In genomic region chr19:10419646-10420443, GRCh38 we compare ENCODE assay signal across 1 cellular context.
TF ChIP-seq lines count a peak whose summit lies in the region.

No MANE protein-coding gene starts in this region.

TF ChIP-seq in K562, 482 proteins besides CTCF, POLR2A, EP300 and RAD21 (continued from another document and continues in another):
- TF ChIP-seq MITF (IDR thresholded peaks at IDR 0.05) (no peak), GABPB1 (CRISPR knock-in tag; IDR thresholded peaks at IDR 0.05) (peak; percentile 50), ZNF143 (CRISPR knock-in tag; IDR thresholded peaks at IDR 0.05) (no peak), SLC30A9 (CRISPR knock-in tag; IDR thresholded peaks at IDR 0.05) (no peak), GATA2 (CRISPR knock-in tag; IDR thresholded peaks at IDR 0.05) (no peak), ZNF445 (CRISPR knock-in tag; IDR thresholded peaks at IDR 0.05; ENCODE audit: low read depth) (no peak), ARHGAP35 (IDR thresholded peaks at IDR 0.05; ENCODE audit: partially characterized antibody) (no peak), ZNF212 (CRISPR knock-in tag; IDR thresholded peaks at IDR 0.05) (no peak), SAFB (IDR thresholded peaks at IDR 0.05; ENCODE audit: borderline replicate concordance, low read depth, low read length) (no peak), RBBP5 (IDR thresholded peaks at IDR 0.05; ENCODE audit: borderline replicate concordance, insufficient read depth, low read length, poor library complexity, severe bottlenecking) (peak; percentile 69), MEF2D (tag; conservative IDR thresholded peaks at IDR 0.05; ENCODE audit: low read depth) (no peak; the same call in 1 of the 2 replicates), NFE2 (IDR thresholded peaks at IDR 0.05; ENCODE audit: low read depth) (no peak), JUND (IDR thresholded peaks at IDR 0.05; ENCODE audit: borderline replicate concordance, low read depth, low read length) (no peak; the same call in 1 of the 2 replicates), JUND (tag; IDR thresholded peaks at IDR 0.05; ENCODE audit: borderline replicate concordance, low read depth, low read length) (peak; percentile 29; the same call in 2 of the 3 replicates), ZNF407 (IDR thresholded peaks at IDR 0.05; ENCODE audit: low read depth) (no peak), TRIM28 (IDR thresholded peaks at IDR 0.05) (no peak), POLR2G (IDR thresholded peaks at IDR 0.05; ENCODE audit: low read depth, low read length) (peak; percentile 77), TOE1 (IDR thresholded peaks at IDR 0.05; ENCODE audit: borderline replicate concordance) (peak; percentile 86; the same call in 1 of the 2 replicates), TOE1 (CRISPR knock-in tag; IDR thresholded peaks at IDR 0.05; ENCODE audit: borderline replicate concordance, low read depth) (no peak), ZNF239 (CRISPR knock-in tag; IDR thresholded peaks at IDR 0.05) (no peak), ZNF311 (CRISPR knock-in tag; IDR thresholded peaks at IDR 0.05) (no peak), ZSCAN32 (CRISPR knock-in tag; IDR thresholded peaks at IDR 0.05) (no peak), KLF16 (IDR thresholded peaks at IDR 0.05) (no peak), NELFE (IDR thresholded peaks at IDR 0.05; ENCODE audit: insufficient read depth, insufficient read length) (no peak), TFE3 (CRISPR knock-in tag; IDR thresholded peaks at IDR 0.05) (no peak), ZNF668 (CRISPR knock-in tag; IDR thresholded peaks at IDR 0.05) (no peak), BACH1 (tag; IDR thresholded peaks at IDR 0.05) (no peak), CEBPZ (IDR thresholded peaks at IDR 0.05; ENCODE audit: borderline replicate concordance, low read depth, low read length) (no peak), IFI16 (CRISPR knock-in tag; IDR thresholded peaks at IDR 0.05) (no peak), ZNF561 (CRISPR knock-in tag; conservative IDR thresholded peaks at IDR 0.05) (no peak), RBM25 (IDR thresholded peaks at IDR 0.05; ENCODE audit: low read depth, low read length, severe bottlenecking) (no peak)
- TF ChIP-seq, protein P1, sequence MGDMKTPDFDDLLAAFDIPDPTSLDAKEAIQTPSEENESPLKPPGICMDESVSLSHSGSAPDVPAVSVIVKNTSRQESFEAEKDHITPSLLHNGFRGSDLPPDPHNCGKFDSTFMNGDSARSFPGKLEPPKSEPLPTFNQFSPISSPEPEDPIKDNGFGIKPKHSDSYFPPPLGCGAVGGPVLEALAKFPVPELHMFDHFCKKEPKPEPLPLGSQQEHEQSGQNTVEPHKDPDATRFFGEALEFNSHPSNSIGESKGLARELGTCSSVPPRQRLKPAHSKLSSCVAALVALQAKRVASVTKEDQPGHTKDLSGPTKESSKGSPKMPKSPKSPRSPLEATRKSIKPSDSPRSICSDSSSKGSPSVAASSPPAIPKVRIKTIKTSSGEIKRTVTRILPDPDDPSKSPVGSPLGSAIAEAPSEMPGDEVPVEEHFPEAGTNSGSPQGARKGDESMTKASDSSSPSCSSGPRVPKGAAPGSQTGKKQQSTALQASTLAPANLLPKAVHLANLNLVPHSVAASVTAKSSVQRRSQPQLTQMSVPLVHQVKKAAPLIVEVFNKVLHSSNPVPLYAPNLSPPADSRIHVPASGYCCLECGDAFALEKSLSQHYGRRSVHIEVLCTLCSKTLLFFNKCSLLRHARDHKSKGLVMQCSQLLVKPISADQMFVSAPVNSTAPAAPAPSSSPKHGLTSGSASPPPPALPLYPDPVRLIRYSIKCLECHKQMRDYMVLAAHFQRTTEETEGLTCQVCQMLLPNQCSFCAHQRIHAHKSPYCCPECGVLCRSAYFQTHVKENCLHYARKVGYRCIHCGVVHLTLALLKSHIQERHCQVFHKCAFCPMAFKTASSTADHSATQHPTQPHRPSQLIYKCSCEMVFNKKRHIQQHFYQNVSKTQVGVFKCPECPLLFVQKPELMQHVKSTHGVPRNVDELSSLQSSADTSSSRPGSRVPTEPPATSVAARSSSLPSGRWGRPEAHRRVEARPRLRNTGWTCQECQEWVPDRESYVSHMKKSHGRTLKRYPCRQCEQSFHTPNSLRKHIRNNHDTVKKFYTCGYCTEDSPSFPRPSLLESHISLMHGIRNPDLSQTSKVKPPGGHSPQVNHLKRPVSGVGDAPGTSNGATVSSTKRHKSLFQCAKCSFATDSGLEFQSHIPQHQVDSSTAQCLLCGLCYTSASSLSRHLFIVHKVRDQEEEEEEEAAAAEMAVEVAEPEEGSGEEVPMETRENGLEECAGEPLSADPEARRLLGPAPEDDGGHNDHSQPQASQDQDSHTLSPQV (IDR thresholded peaks at IDR 0.05): peak; percentile 64
- TF ChIP-seq, protein P2, sequence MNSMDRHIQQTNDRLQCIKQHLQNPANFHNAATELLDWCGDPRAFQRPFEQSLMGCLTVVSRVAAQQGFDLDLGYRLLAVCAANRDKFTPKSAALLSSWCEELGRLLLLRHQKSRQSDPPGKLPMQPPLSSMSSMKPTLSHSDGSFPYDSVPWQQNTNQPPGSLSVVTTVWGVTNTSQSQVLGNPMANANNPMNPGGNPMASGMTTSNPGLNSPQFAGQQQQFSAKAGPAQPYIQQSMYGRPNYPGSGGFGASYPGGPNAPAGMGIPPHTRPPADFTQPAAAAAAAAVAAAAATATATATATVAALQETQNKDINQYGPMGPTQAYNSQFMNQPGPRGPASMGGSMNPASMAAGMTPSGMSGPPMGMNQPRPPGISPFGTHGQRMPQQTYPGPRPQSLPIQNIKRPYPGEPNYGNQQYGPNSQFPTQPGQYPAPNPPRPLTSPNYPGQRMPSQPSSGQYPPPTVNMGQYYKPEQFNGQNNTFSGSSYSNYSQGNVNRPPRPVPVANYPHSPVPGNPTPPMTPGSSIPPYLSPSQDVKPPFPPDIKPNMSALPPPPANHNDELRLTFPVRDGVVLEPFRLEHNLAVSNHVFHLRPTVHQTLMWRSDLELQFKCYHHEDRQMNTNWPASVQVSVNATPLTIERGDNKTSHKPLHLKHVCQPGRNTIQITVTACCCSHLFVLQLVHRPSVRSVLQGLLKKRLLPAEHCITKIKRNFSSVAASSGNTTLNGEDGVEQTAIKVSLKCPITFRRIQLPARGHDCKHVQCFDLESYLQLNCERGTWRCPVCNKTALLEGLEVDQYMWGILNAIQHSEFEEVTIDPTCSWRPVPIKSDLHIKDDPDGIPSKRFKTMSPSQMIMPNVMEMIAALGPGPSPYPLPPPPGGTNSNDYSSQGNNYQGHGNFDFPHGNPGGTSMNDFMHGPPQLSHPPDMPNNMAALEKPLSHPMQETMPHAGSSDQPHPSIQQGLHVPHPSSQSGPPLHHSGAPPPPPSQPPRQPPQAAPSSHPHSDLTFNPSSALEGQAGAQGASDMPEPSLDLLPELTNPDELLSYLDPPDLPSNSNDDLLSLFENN (IDR thresholded peaks at IDR 0.05; ENCODE audit: low read depth in 2 of 2, low read length in 2 of 2): no peak
